In genomic region chr2:190432567-190433231, GRCh38 we compare ENCODE assay signal across 17 cellular contexts. TPM values are rescaled to one million over a fixed set of nuclear protein-coding genes. Genes with fewer than 3 reads are reported as not detected.
A peak's percentile ranks its signal among the peaks of the same experiment; 100 is the strongest.
DNase-seq lines count a peak whose midpoint lies in the region; ATAC-seq and TF ChIP-seq lines count a peak whose summit lies in the region.
"Had no signal": no experiment of that assay in that cellular context is flagged by ENCODE, and none has a peak within 500 bp of the region (broad histone marks: within the 10 kb centered on the region; RNA-seq: fewer than 3 reads in every experiment).

No MANE protein-coding gene starts in this region.

- TF ChIP-seq CTCF in CD4-positive, alpha-beta T cell (IDR thresholded peaks at IDR 0.05), result no peak
- TF ChIP-seq CTCF in GM13977 (IDR thresholded peaks at IDR 0.05; ENCODE audit: extremely low read depth, insufficient read depth, missing control alignments) (no peak), gastroesophageal sphincter (IDR thresholded peaks at IDR 0.05) (no peak)

- H3K4me3 ChIP-seq in gastroesophageal sphincter (no peak overlapping the region), aorta (ENCODE audit: low read length in 2 of 2) (no peak overlapping the region)
- H3K4me3 ChIP-seq: tibial artery had no signal

- ATAC-seq in CD4-positive, alpha-beta T cell (ENCODE audit: poor library complexity), result no peak
- ATAC-seq in gastroesophageal sphincter (no peak), aorta (ENCODE audit: low FRiP score) (no peak)
- ATAC-seq: T-cell had no signal

- in situ Hi-C loops in GM13977 (cut with MboI; ENCODE audit: low pct_unique_long_range_greater_than_20kb, low sequenced_read_pairs, unreplicated experiment), result no loop called here

- H3K4me1 Mint-ChIP-seq in CD4-positive, alpha-beta T cell (ENCODE audit: low read depth), result peaks cover 63% of the 10 kb centered on the region
- peaks cover 42% of the 10 kb centered on the region for H3K4me1 Mint-ChIP-seq in T-helper 2 cell treated with Interferon-gamma antibody and Interleukin-4, amounts not matched to agents 5 μg/mL and 100 μg/mL, for 36 hours (ENCODE audit: low read depth)
- H3K4me1 Mint-ChIP-seq: brain had no signal

- peaks cover 68% of the 10 kb centered on the region for H3K36me3 Mint-ChIP-seq in CD4-positive, alpha-beta T cell (ENCODE audit: low read depth)
- peaks cover 49% of the 10 kb centered on the region for H3K36me3 Mint-ChIP-seq in T-helper 2 cell treated with Interferon-gamma antibody and Interleukin-4, amounts not matched to agents 5 μg/mL and 100 μg/mL, for 36 hours (ENCODE audit: low read depth)

- DNase-seq in CD4-positive, alpha-beta T cell, result no peak
- DNase-seq in GM13977 (ENCODE audit: low spot score) (peak; percentile 35), left kidney (ENCODE audit: low read depth, low spot score) (peak; percentile 6), NCI-H1417 treated with DMSO at 0.1 percent for 48 hours (lab: John Stamatoyannopoulos, UW) (no peak), NOMO-1 treated with DMSO at 0.1 percent for 48 hours (lab: John Stamatoyannopoulos, UW; ENCODE audit: unreplicated experiment) (no peak), aorta (no peak)
- no peak for DNase-seq in T-helper 2 cell treated with Interferon-gamma antibody and Interleukin-4, amounts not matched to agents 5 μg/mL and 100 μg/mL, for 36 hours (ENCODE audit: low spot score)
- DNase-seq: DMS79 treated with DMSO at 0.1 percent for 48 hours, foreskin melanocyte, NCI-H1105 treated with DMSO at 0.1 percent for 48 hours, NCI-H446, T-cell, tibial artery had no signal

- H3K36me3 ChIP-seq in gastroesophageal sphincter (peaks cover 0 to 19% of the 10 kb centered on the region in 2 donors), aorta (ENCODE audit: control insufficient read depth in 1 of 2, insufficient read depth in 2 of 2, low read length in 1 of 2) (peaks cover 2 to 7% of the 10 kb centered on the region in 2 donors)

- POLR2A ChIA-PET in CD4-positive, alpha-beta T cell (lab: Charles Lee), result interaction anchor here (0.6 to 1.4 kb wide), 5 partner anchors 8 to 309 kb away, joined by 3 read pairs; no protein-coding TSS in a partner anchor

- no peaks in the 10 kb centered on the region for H3K9me3 ChIP-seq in CD4-positive, alpha-beta T cell (ENCODE audit: control insufficient read depth, low read length)
- H3K9me3 ChIP-seq in gastroesophageal sphincter, result no peaks in the 10 kb centered on the region
- H3K9me3 ChIP-seq in aorta (ENCODE audit: control insufficient read depth, low read length), result no peaks in the 10 kb centered on the region
- H3K9me3 ChIP-seq: tibial artery had no signal

- intact Hi-C loops in CD4-positive, alpha-beta T cell (cut with DNase I, micrococcal nuclease), result no loop called here
- intact Hi-C loops in aorta (cut with DNase I), result no loop called here

- H3K27me3 ChIP-seq in CD4-positive, alpha-beta T cell (ENCODE audit: control insufficient read depth, insufficient read depth, low read length), result no peaks in the 10 kb centered on the region
- no peaks in the 10 kb centered on the region for H3K27me3 ChIP-seq in gastroesophageal sphincter
- H3K27me3 ChIP-seq in aorta (ENCODE audit: control insufficient read depth in 1 of 2, insufficient read depth in 2 of 2, low read length in 1 of 2), result no peaks in the 10 kb centered on the region
- H3K27me3 ChIP-seq: tibial artery had no signal

- H3K4me1 ChIP-seq in gastroesophageal sphincter (peaks cover 0 to 39% (median 0%) of the 10 kb centered on the region in 3 donors), aorta (ENCODE audit: control insufficient read depth in 1 of 2, insufficient read depth in 2 of 2, low read length in 2 of 2) (peaks cover 0 to 2% of the 10 kb centered on the region in 2 donors)

- no peaks in the 10 kb centered on the region for H3K27me3 Mint-ChIP-seq in CD4-positive, alpha-beta T cell
- H3K27me3 Mint-ChIP-seq in T-helper 2 cell treated with Interferon-gamma antibody and Interleukin-4, amounts not matched to agents 5 μg/mL and 100 μg/mL, for 36 hours (ENCODE audit: low read depth), result no peaks in the 10 kb centered on the region
- H3K27me3 Mint-ChIP-seq: B cell, progenitor cell of endocrine pancreas, T-cell had no signal

- H3K27ac Mint-ChIP-seq in CD4-positive, alpha-beta T cell, result peak overlapping the region; percentile 27
- H3K27ac Mint-ChIP-seq in T-helper 2 cell treated with Interferon-gamma antibody and Interleukin-4, amounts not matched to agents 5 μg/mL and 100 μg/mL, for 36 hours, result peak overlapping the region; percentile 42
- H3K27ac Mint-ChIP-seq: B cell, brain, progenitor cell of endocrine pancreas had no signal

- no peak for TF ChIP-seq POLR2A in gastroesophageal sphincter (IDR thresholded peaks at IDR 0.05)

- WGBS in gastroesophageal sphincter (ENCODE audit: low coverage in 1 of 2), 2 donors, result 73 to 80% methylated on average over 2 to 5 of the region's 5 CpGs
- 83 to 87% methylated on average over 5 of the region's 5 CpGs for WGBS in aorta, 2 donors

- no peak for TF ChIP-seq EP300 in gastroesophageal sphincter (IDR thresholded peaks at IDR 0.05)

- H3K27ac ChIP-seq in CD4-positive, alpha-beta T cell (ENCODE audit: low read depth, low read length), result no peak overlapping the region
- peak overlapping the region in 1 of 4 donors; percentile 45 for H3K27ac ChIP-seq in gastroesophageal sphincter
- H3K27ac ChIP-seq in aorta (ENCODE audit: low read depth in 1 of 2, low read length in 2 of 2), result no peak overlapping the region
- H3K27ac ChIP-seq: tibial artery had no signal

- peaks cover 4% of the 10 kb centered on the region for H3K9me3 Mint-ChIP-seq in CD4-positive, alpha-beta T cell
- H3K9me3 Mint-ChIP-seq in T-helper 2 cell treated with Interferon-gamma antibody and Interleukin-4, amounts not matched to agents 5 μg/mL and 100 μg/mL, for 36 hours, result peaks cover 6% of the 10 kb centered on the region

- H3K4me3 Mint-ChIP-seq in CD4-positive, alpha-beta T cell, result no peak overlapping the region
- no peak overlapping the region for H3K4me3 Mint-ChIP-seq in T-helper 2 cell treated with Interferon-gamma antibody and Interleukin-4, amounts not matched to agents 5 μg/mL and 100 μg/mL, for 36 hours
- H3K4me3 Mint-ChIP-seq: B cell, brain had no signal

- CTCF ChIA-PET in CD4-positive, alpha-beta T cell (lab: Charles Lee), result interaction anchor here (1.3 kb wide), 1 partner anchor 13 kb away, joined by 4 read pairs; no protein-coding TSS in a partner anchor

RNA-seq across cellular contexts. Expression of gene MFSD6, which starts 24.5 kb away (rescaled TPM):
- total RNA-seq in CD4-positive, alpha-beta T cell, result 10 to 100 TPM; 41.2 to 47.8 TPM
- total RNA-seq in gastroesophageal sphincter (100 to 1,000 TPM in 3 of 4 donors, 10 to 100 TPM in 1; 80.2 to 176 (median 143) TPM), aorta (10 to 100 TPM; 20.4 to 21.5 TPM)
- polyA plus RNA-seq in aorta, result 10 to 100 TPM; 10.1 to 13.3 TPM

Comparison
In these comparisons a context has a peak if more than half of its experiments do, and no peak if none do; other contexts are left out.
1. DNase-seq: peak in GM13977 (single experiment) and left kidney (single experiment); none in CD4-positive, alpha-beta T cell (0 of 10), T-helper 2 cell treated with Interferon-gamma antibody and Interleukin-4, amounts not matched to agents 5 μg/mL and 100 μg/mL, for 36 hours (single experiment), NCI-H1417 treated with DMSO at 0.1 percent for 48 hours (single experiment), NOMO-1 treated with DMSO at 0.1 percent for 48 hours (single experiment) and aorta (0 of 2).